In genomic region chr16:89873109-89873821, GRCh38 we compare ENCODE assay signal across 8 cellular contexts. TPM values are rescaled to one million over a fixed set of nuclear protein-coding genes. Genes with fewer than 3 reads are reported as not detected.
DNase-seq lines count a peak whose midpoint lies in the region; ATAC-seq and TF ChIP-seq lines count a peak whose summit lies in the region.

Gene TCF25 (plus strand): TSS chr16:89873592. CDS start chr16:89873668, 76 bp downstream.

- H3K4me1 ChIP-seq in effector memory CD4-positive, alpha-beta T cell (ENCODE audit: control insufficient read depth, insufficient read depth, low read length, poor library complexity, severe bottlenecking) = peaks cover 11% of the 10 kb centered on the region

- peaks cover 13% of the 10 kb centered on the region for H3K36me3 ChIP-seq in effector memory CD4-positive, alpha-beta T cell (ENCODE audit: control insufficient read depth, insufficient read depth, low read length)

- H3K4me3 ChIP-seq in HL-60 (replicated peaks; ENCODE audit: insufficient read depth, low read length) = peak within 1 kb of the TSS; percentile 52
- peak within 1 kb of the TSS; percentile 94 for H3K4me3 ChIP-seq in effector memory CD4-positive, alpha-beta T cell (ENCODE audit: insufficient read depth, low read depth, low read length, poor library complexity, severe bottlenecking)

- H3K27ac ChIP-seq in HL-60 (replicated peaks) = peak within 1 kb of the TSS; percentile 99
- H3K27ac ChIP-seq in effector memory CD4-positive, alpha-beta T cell (ENCODE audit: insufficient read depth, low read length, poor library complexity, severe bottlenecking) = peak within 1 kb of the TSS; percentile 100

- peak; percentile 33 for ATAC-seq in GM19438 (IDR thresholded peaks at IDR 0.05; ENCODE audit: low read depth, unreplicated experiment)

- no peaks in the 10 kb centered on the region for H3K27me3 ChIP-seq in HL-60 (ENCODE audit: insufficient read depth, poor library complexity, severe bottlenecking)
- no peaks in the 10 kb centered on the region for H3K27me3 ChIP-seq in effector memory CD4-positive, alpha-beta T cell (replicated peaks; ENCODE audit: control insufficient read depth, insufficient read depth, low read length, poor library complexity, severe bottlenecking)

- DNase-seq in CD1c-positive myeloid dendritic cell (ENCODE audit: extremely low spot score) (peak; percentile 95), HL-60 (ENCODE audit: low read depth in 1 of 2, low spot score in 1 of 2) (peak; percentile 49 to 71), NOMO-1 (lab: John Stamatoyannopoulos, UW; ENCODE audit: unreplicated experiment in 2 of 2) (peak; percentile 74 to 76), medulla oblongata (ENCODE audit: extremely low spot score) (peak; percentile 89)
- peak; percentile 78 to 87 (median 80) for DNase-seq in effector memory CD4-positive, alpha-beta T cell
- peak; percentile 81 to 83 (median 81) for DNase-seq in stimulated activated CD4-positive, alpha-beta T cell treated with anti-CD3 and anti-CD28 coated beads, TNF-alpha, amount 100 ng/mL, for 48 hours (ENCODE audit: low read depth in 3 of 3)

- CTCF ChIA-PET in activated CD8-positive, alpha-beta memory T cell treated with anti-CD3 and anti-CD28 coated beads for 36 hours (lab: Charles Lee) = interaction anchor here (0.6 to 2.4 kb wide), 6 partner anchors 9 to 209 kb away, joined by 3 to 14 read pairs (median 7); partner anchors contain the start of gene SPATA2L

- POLR2A ChIA-PET in activated CD8-positive, alpha-beta memory T cell treated with anti-CD3 and anti-CD28 coated beads for 36 hours (lab: Charles Lee) = interaction anchor here (0.6 to 2.6 kb wide), 20 partner anchors 9 to 187 kb away, joined by 3 to 16 read pairs (median 4); partner anchors contain the start of genes CDK10 and FANCA

- no peak for TF ChIP-seq CTCF in HL-60 (IDR thresholded peaks at IDR 0.05; ENCODE audit: insufficient read depth, low read length)

- H3K9me3 ChIP-seq in effector memory CD4-positive, alpha-beta T cell (ENCODE audit: control insufficient read depth, low read length) = no peaks in the 10 kb centered on the region

RNA-seq across cellular contexts. Expression of gene TCF25, which starts in this region (rescaled TPM):
- 100 to 1,000 TPM; 146 to 153 TPM for total RNA-seq in activated CD8-positive, alpha-beta memory T cell treated with anti-CD3 and anti-CD28 coated beads for 36 hours

Comparison
In these comparisons a context has a peak if more than half of its experiments do, and no peak if none do; other contexts are left out.
1. Peak in every context shown above with its lines: DNase-seq, ATAC-seq, H3K4me3 ChIP-seq and H3K27ac ChIP-seq.